19 cellular contexts compared by ENCODE assay signal in the genomic region with DNA sequence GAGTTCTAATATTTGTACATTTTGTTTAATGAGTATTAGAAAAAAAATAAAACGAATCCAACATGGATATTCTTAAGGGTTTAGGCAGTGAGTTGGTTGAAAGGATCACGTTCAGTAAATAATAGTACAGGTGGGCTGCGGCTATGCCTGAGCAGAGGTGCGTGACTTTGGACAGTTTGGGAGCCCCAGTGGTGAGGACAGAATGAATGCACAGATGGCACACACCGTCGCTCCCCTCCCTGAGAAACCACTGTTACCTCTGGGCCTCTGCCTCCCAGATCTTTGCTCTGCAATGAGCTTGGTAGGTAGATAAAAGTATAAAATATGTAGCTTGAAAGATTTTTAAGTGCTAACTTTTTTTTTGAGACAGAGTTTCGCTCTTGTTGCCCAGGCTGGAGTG.
A peak's percentile ranks its signal among the peaks of the same experiment; 100 is the strongest.
DNase-seq lines count a peak whose midpoint lies in the region; ATAC-seq and TF ChIP-seq lines count a peak whose summit lies in the region.
"Had no signal": no experiment of that assay in that cellular context is flagged by ENCODE, and none has a peak within 500 bp of the region (broad histone marks: within the 10 kb centered on the region; RNA-seq: fewer than 3 reads in every experiment).

No MANE protein-coding gene starts in this region.

- no peaks in the 10 kb centered on the region for H4K20me1 ChIP-seq in MM.1S (ENCODE audit: insufficient read depth, low read length)

- no peak overlapping the region for H3K4me3 Mint-ChIP-seq in activated CD8-positive, alpha-beta memory T cell treated with anti-CD3 and anti-CD28 coated beads, Interleukin-2, amount 10 ng/mL, durations not matched to agents 7 days and 5 days
- H3K4me3 Mint-ChIP-seq in activated naive CD8-positive, alpha-beta T cell treated with anti-CD3 and anti-CD28 coated beads for 36 hours = no peak overlapping the region
- H3K4me3 Mint-ChIP-seq in stimulated activated memory B cell treated with anti-CD40 and anti-IgM and Interleukin-4, amounts not matched to agents 10 μg/mL and 1 μg/mL and 100 μg/mL, for 72 hours = no peak overlapping the region
- H3K4me3 Mint-ChIP-seq: GM23338; natural killer cell treated with Interleukin-12 subunit alpha and Interleukin-12 subunit beta and Interleukin-15 and Interleukin-18, amount 100 ng/mL, for 72 hours; stimulated activated naive CD8-positive, alpha-beta T cell treated with anti-CD3 and anti-CD28 coated beads, Interleukin-15, Interleukin-2, amounts not matched to agents 100 ng/mL and 50 ng/mL, for 24 hours had no signal

- H3K27me3 Mint-ChIP-seq in activated CD8-positive, alpha-beta memory T cell treated with anti-CD3 and anti-CD28 coated beads, Interleukin-2, amount 10 ng/mL, durations not matched to agents 7 days and 5 days = no peaks in the 10 kb centered on the region
- H3K27me3 Mint-ChIP-seq in activated naive CD8-positive, alpha-beta T cell treated with anti-CD3 and anti-CD28 coated beads for 36 hours = no peaks in the 10 kb centered on the region
- H3K27me3 Mint-ChIP-seq in stimulated activated memory B cell treated with anti-CD40 and anti-IgM and Interleukin-4, amounts not matched to agents 10 μg/mL and 1 μg/mL and 100 μg/mL, for 72 hours = no peaks in the 10 kb centered on the region
- H3K27me3 Mint-ChIP-seq: natural killer cell treated with Interleukin-12 subunit alpha and Interleukin-12 subunit beta and Interleukin-15 and Interleukin-18, amount 100 ng/mL, for 72 hours; stimulated activated naive CD8-positive, alpha-beta T cell treated with anti-CD3 and anti-CD28 coated beads, Interleukin-15, Interleukin-2, amounts not matched to agents 100 ng/mL and 50 ng/mL, for 24 hours had no signal

- H3K27ac ChIP-seq in MM.1S (ENCODE audit: low read length) = peak overlapping the region; percentile 71; the same call in 1 of the 2 replicates
- H3K27ac ChIP-seq: gastrocnemius medialis, left ventricle myocardium inferior had no signal

- no peak for DNase-seq in activated CD8-positive, alpha-beta memory T cell treated with anti-CD3 and anti-CD28 coated beads, Interleukin-2, amount 10 ng/mL, durations not matched to agents 7 days and 5 days
- DNase-seq in activated CD8-positive, alpha-beta memory T cell treated with anti-CD3 and anti-CD28 coated beads for 24 hours = no peak
- DNase-seq in MM.1S (no peak), NCI-H146 (lab: John Stamatoyannopoulos, UW) (no peak), NCI-H128 (lab: John Stamatoyannopoulos, UW; ENCODE audit: unreplicated experiment) (no peak), cerebellar nuclear complex (lab: John Stamatoyannopoulos, UW) (no peak)
- no peak for DNase-seq in activated naive CD8-positive, alpha-beta T cell treated with anti-CD3 and anti-CD28 coated beads for 36 hours
- DNase-seq: ACHN, Caco-2, gastrocnemius medialis, left ventricle myocardium inferior, NCI-H1417 treated with DMSO at 0.1 percent for 48 hours, NCI-H226, T-helper 9 cell had no signal

- no peaks in the 10 kb centered on the region for H3K9me2 ChIP-seq in MM.1S (replicated peaks; ENCODE audit: insufficient read depth, low read length)

- H3F3A ChIP-seq in MM.1S (ENCODE audit: insufficient read depth, low read length) = peaks cover 20% of the 10 kb centered on the region; the same call in 1 of the 2 replicates

- H3K27me3 ChIP-seq in MM.1S (replicated peaks; ENCODE audit: insufficient read depth, low read length) = no peaks in the 10 kb centered on the region
- H3K27me3 ChIP-seq: gastrocnemius medialis, SJSA1 had no signal

- H3K27ac Mint-ChIP-seq in activated CD8-positive, alpha-beta memory T cell treated with anti-CD3 and anti-CD28 coated beads, Interleukin-2, amount 10 ng/mL, durations not matched to agents 7 days and 5 days = peak overlapping the region; percentile 32
- peak overlapping the region; percentile 20 for H3K27ac Mint-ChIP-seq in activated naive CD8-positive, alpha-beta T cell treated with anti-CD3 and anti-CD28 coated beads for 36 hours
- H3K27ac Mint-ChIP-seq in stimulated activated memory B cell treated with anti-CD40 and anti-IgM and Interleukin-4, amounts not matched to agents 10 μg/mL and 1 μg/mL and 100 μg/mL, for 72 hours = peak overlapping the region; percentile 56
- H3K27ac Mint-ChIP-seq: GM23338; natural killer cell treated with Interleukin-12 subunit alpha and Interleukin-12 subunit beta and Interleukin-15 and Interleukin-18, amount 100 ng/mL, for 72 hours; stimulated activated naive CD8-positive, alpha-beta T cell treated with anti-CD3 and anti-CD28 coated beads, Interleukin-15, Interleukin-2, amounts not matched to agents 100 ng/mL and 50 ng/mL, for 24 hours had no signal

- TF ChIP-seq CTCF in MM.1S (IDR thresholded peaks at IDR 0.05; ENCODE audit: low read length) = no peak

- H3K9me3 ChIP-seq in MM.1S (replicated peaks; ENCODE audit: insufficient read depth, low read length) = no peaks in the 10 kb centered on the region
- H3K9me3 ChIP-seq: Caco-2, gastrocnemius medialis, left ventricle myocardium inferior, SJSA1 had no signal

- no peak overlapping the region for H3K4me3 ChIP-seq in MM.1S (ENCODE audit: low read length)
- H3K4me3 ChIP-seq: gastrocnemius medialis, GM23338, left ventricle myocardium inferior, SJSA1 had no signal

- peaks cover 22% of the 10 kb centered on the region for H3K4me1 ChIP-seq in MM.1S (ENCODE audit: low read length)

- H3K4me2 ChIP-seq in MM.1S (ENCODE audit: low read depth, low read length) = peak overlapping the region; percentile 25; the same call in 1 of the 2 replicates
- H3K4me2 ChIP-seq: GM23338 had no signal

- CTCF ChIA-PET in activated CD8-positive, alpha-beta memory T cell treated with anti-CD3 and anti-CD28 coated beads, Interleukin-2, amount 10 ng/mL, durations not matched to agents 7 days and 5 days (lab: Charles Lee) = interaction anchor here (1.0 to 2.6 kb wide), 2 partner anchors 10 to 11 kb away, joined by 3 to 7 read pairs; no protein-coding TSS in a partner anchor

- no peak overlapping the region for H3K9ac ChIP-seq in MM.1S (ENCODE audit: low read length)

- no peaks in the 10 kb centered on the region for H3K79me2 ChIP-seq in MM.1S (ENCODE audit: low read length)

- ATAC-seq in activated CD8-positive, alpha-beta memory T cell treated with anti-CD3 and anti-CD28 coated beads, Interleukin-2, amount 10 ng/mL, durations not matched to agents 7 days and 5 days = no peak
- ATAC-seq in stimulated activated memory B cell treated with anti-CD40 and anti-IgM and Interleukin-4, amounts not matched to agents 10 μg/mL and 1 μg/mL and 100 μg/mL, for 72 hours = no peak
- ATAC-seq: gastrocnemius medialis, GM23338 had no signal

- H2AFZ ChIP-seq in MM.1S (ENCODE audit: low read length) = peak overlapping the region; percentile 26
- H2AFZ ChIP-seq: GM23338 had no signal

- no peaks in the 10 kb centered on the region for H3K36me3 Mint-ChIP-seq in activated CD8-positive, alpha-beta memory T cell treated with anti-CD3 and anti-CD28 coated beads, Interleukin-2, amount 10 ng/mL, durations not matched to agents 7 days and 5 days
- no peaks in the 10 kb centered on the region for H3K36me3 Mint-ChIP-seq in activated naive CD8-positive, alpha-beta T cell treated with anti-CD3 and anti-CD28 coated beads for 36 hours
- peaks cover 21% of the 10 kb centered on the region for H3K36me3 Mint-ChIP-seq in stimulated activated memory B cell treated with anti-CD40 and anti-IgM and Interleukin-4, amounts not matched to agents 10 μg/mL and 1 μg/mL and 100 μg/mL, for 72 hours
- H3K36me3 Mint-ChIP-seq: natural killer cell treated with Interleukin-12 subunit alpha and Interleukin-12 subunit beta and Interleukin-15 and Interleukin-18, amount 100 ng/mL, for 72 hours had no signal

- H3K4me1 Mint-ChIP-seq in activated CD8-positive, alpha-beta memory T cell treated with anti-CD3 and anti-CD28 coated beads, Interleukin-2, amount 10 ng/mL, durations not matched to agents 7 days and 5 days = peaks cover 7% of the 10 kb centered on the region
- peaks cover 13% of the 10 kb centered on the region for H3K4me1 Mint-ChIP-seq in activated naive CD8-positive, alpha-beta T cell treated with anti-CD3 and anti-CD28 coated beads for 36 hours
- H3K4me1 Mint-ChIP-seq in stimulated activated memory B cell treated with anti-CD40 and anti-IgM and Interleukin-4, amounts not matched to agents 10 μg/mL and 1 μg/mL and 100 μg/mL, for 72 hours = peaks cover 48% of the 10 kb centered on the region

- H3K36me3 ChIP-seq in MM.1S (replicated peaks; ENCODE audit: insufficient read depth, low read length) = no peaks in the 10 kb centered on the region
- H3K36me3 ChIP-seq: gastrocnemius medialis, left ventricle myocardium inferior, SJSA1 had no signal

- H3K9me3 Mint-ChIP-seq in activated CD8-positive, alpha-beta memory T cell treated with anti-CD3 and anti-CD28 coated beads, Interleukin-2, amount 10 ng/mL, durations not matched to agents 7 days and 5 days (ENCODE audit: low read depth) = no peaks in the 10 kb centered on the region
- H3K9me3 Mint-ChIP-seq in activated naive CD8-positive, alpha-beta T cell treated with anti-CD3 and anti-CD28 coated beads for 36 hours = no peaks in the 10 kb centered on the region
- no peaks in the 10 kb centered on the region for H3K9me3 Mint-ChIP-seq in stimulated activated memory B cell treated with anti-CD40 and anti-IgM and Interleukin-4, amounts not matched to agents 10 μg/mL and 1 μg/mL and 100 μg/mL, for 72 hours
- H3K9me3 Mint-ChIP-seq: GM23338; natural killer cell treated with Interleukin-12 subunit alpha and Interleukin-12 subunit beta and Interleukin-15 and Interleukin-18, amount 100 ng/mL, for 72 hours; stimulated activated naive CD8-positive, alpha-beta T cell treated with anti-CD3 and anti-CD28 coated beads, Interleukin-15, Interleukin-2, amounts not matched to agents 100 ng/mL and 50 ng/mL, for 24 hours had no signal
